Comparison of ENCODE assay signal across 1 cellular context in the genomic region with DNA sequence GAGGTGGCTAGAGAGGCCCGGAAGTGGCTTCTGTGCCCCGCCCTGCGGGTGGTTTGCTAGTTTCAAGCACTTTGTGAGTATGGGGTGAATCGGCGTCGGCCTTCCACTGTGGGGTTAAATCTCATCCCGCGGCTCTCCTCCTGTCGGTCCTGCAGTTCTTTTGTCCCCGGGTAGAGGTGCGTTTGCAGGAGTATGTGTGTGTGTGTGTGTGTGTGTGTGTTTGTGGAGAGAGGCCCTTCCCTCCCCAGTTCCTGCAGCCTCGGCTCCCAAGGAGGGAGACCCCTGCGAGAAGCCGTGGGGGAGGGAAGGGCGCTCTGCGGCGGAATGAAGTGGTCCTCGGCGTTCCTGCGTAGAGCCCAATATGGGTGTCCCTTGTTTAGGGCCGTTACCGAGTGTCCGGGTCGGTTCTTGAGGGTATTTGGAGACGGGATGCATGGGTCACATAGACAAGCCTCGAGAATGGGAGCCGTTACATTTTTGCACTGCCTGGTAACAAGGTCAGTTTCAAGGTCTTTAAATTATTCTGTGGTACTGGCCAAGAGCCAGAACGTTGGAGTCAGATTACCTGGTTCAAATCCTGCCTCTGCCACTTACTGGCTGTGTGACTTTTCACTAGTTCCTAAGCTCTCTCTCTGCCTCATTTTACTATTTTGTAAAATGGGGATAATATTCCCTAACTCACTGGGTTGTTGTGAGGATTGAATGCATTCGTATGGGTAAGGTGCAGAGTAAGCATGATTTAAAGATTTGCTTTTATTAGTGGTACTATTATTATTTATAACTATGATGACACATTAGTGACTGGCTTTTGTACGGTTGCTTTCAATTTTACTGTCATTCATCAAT.
A peak's percentile ranks its signal among the peaks of the same experiment; 100 is the strongest.
TF ChIP-seq lines count a peak whose summit lies in the region.

A gene (plus strand): TSS at position 56 of the 846 bp plus-strand sequence. CDS start 9,640 bp downstream, outside the sequence.

TF ChIP-seq in HEK293, 187 proteins besides CTCF, POLR2A, EP300 and RAD21 (continued from another document and continues in another):
- TF ChIP-seq, protein P1, sequence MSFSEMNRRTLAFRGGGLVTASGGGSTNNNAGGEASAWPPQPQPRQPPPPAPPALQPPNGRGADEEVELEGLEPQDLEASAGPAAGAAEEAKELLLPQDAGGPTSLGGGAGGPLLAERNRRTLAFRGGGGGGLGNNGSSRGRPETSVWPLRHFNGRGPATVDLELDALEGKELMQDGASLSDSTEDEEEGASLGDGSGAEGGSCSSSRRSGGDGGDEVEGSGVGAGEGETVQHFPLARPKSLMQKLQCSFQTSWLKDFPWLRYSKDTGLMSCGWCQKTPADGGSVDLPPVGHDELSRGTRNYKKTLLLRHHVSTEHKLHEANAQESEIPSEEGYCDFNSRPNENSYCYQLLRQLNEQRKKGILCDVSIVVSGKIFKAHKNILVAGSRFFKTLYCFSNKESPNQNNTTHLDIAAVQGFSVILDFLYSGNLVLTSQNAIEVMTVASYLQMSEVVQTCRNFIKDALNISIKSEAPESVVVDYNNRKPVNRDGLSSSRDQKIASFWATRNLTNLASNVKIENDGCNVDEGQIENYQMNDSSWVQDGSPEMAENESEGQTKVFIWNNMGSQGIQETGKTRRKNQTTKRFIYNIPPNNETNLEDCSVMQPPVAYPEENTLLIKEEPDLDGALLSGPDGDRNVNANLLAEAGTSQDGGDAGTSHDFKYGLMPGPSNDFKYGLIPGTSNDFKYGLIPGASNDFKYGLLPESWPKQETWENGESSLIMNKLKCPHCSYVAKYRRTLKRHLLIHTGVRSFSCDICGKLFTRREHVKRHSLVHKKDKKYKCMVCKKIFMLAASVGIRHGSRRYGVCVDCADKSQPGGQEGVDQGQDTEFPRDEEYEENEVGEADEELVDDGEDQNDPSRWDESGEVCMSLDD (tag by site-specific recombination; IDR thresholded peaks at IDR 0.05): peak; percentile 94
- TF ChIP-seq, protein P2, sequence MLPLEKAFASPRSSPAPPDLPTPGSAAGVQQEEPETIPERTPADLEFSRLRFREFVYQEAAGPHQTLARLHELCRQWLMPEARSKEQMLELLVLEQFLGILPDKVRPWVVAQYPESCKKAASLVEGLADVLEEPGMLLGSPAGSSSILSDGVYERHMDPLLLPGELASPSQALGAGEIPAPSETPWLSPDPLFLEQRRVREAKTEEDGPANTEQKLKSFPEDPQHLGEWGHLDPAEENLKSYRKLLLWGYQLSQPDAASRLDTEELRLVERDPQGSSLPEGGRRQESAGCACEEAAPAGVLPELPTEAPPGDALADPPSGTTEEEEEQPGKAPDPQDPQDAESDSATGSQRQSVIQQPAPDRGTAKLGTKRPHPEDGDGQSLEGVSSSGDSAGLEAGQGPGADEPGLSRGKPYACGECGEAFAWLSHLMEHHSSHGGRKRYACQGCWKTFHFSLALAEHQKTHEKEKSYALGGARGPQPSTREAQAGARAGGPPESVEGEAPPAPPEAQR (tag by site-specific recombination; IDR thresholded peaks at IDR 0.05): no peak
- TF ChIP-seq, protein P3, sequence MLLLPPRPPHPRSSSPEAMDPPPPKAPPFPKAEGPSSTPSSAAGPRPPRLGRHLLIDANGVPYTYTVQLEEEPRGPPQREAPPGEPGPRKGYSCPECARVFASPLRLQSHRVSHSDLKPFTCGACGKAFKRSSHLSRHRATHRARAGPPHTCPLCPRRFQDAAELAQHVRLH (tag by site-specific recombination; IDR thresholded peaks at IDR 0.05): peak; percentile 66; the same call in 1 of the 2 replicates
- TF ChIP-seq, protein P4, sequence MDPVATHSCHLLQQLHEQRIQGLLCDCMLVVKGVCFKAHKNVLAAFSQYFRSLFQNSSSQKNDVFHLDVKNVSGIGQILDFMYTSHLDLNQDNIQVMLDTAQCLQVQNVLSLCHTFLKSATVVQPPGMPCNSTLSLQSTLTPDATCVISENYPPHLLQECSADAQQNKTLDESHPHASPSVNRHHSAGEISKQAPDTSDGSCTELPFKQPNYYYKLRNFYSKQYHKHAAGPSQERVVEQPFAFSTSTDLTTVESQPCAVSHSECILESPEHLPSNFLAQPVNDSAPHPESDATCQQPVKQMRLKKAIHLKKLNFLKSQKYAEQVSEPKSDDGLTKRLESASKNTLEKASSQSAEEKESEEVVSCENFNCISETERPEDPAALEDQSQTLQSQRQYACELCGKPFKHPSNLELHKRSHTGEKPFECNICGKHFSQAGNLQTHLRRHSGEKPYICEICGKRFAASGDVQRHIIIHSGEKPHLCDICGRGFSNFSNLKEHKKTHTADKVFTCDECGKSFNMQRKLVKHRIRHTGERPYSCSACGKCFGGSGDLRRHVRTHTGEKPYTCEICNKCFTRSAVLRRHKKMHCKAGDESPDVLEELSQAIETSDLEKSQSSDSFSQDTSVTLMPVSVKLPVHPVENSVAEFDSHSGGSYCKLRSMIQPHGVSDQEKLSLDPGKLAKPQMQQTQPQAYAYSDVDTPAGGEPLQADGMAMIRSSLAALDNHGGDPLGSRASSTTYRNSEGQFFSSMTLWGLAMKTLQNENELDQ (tag by site-specific recombination; IDR thresholded peaks at IDR 0.05; ENCODE audit: low read depth): no peak
- TF ChIP-seq ZSCAN23 (tag by site-specific recombination; IDR thresholded peaks at IDR 0.05): no peak
- peak; percentile 97 for TF ChIP-seq ZNF335 (tag by site-specific recombination; conservative IDR thresholded peaks at IDR 0.05)
- TF ChIP-seq, protein P5, sequence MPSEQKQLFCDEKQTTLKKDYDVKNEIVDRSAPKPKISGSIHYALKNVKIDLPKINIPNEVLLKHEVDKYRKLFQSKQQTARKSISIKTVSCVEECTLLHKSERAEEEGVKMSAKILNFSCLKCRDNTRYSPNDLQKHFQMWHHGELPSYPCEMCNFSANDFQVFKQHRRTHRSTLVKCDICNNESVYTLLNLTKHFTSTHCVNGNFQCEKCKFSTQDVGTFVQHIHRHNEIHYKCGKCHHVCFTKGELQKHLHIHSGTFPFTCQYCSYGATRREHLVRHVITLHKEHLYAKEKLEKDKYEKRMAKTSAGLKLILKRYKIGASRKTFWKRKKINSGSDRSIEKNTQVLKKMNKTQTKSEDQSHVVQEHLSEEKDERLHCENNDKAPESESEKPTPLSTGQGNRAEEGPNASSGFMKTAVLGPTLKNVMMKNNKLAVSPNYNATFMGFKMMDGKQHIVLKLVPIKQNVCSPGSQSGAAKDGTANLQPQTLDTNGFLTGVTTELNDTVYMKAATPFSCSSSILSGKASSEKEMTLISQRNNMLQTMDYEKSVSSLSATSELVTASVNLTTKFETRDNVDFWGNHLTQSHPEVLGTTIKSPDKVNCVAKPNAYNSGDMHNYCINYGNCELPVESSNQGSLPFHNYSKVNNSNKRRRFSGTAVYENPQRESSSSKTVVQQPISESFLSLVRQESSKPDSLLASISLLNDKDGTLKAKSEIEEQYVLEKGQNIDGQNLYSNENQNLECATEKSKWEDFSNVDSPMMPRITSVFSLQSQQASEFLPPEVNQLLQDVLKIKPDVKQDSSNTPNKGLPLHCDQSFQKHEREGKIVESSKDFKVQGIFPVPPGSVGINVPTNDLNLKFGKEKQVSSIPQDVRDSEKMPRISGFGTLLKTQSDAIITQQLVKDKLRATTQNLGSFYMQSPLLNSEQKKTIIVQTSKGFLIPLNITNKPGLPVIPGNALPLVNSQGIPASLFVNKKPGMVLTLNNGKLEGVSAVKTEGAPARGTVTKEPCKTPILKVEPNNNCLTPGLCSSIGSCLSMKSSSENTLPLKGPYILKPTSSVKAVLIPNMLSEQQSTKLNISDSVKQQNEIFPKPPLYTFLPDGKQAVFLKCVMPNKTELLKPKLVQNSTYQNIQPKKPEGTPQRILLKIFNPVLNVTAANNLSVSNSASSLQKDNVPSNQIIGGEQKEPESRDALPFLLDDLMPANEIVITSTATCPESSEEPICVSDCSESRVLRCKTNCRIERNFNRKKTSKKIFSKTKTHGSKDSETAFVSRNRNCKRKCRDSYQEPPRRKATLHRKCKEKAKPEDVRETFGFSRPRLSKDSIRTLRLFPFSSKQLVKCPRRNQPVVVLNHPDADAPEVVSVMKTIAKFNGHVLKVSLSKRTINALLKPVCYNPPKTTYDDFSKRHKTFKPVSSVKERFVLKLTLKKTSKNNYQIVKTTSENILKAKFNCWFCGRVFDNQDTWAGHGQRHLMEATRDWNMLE (tag by site-specific recombination; conservative IDR thresholded peaks at IDR 0.05; ENCODE audit: low read depth): peak; percentile 73
- peak; percentile 73 for TF ChIP-seq WT1 (tag by site-specific recombination; IDR thresholded peaks at IDR 0.05)
- TF ChIP-seq HOXD13 (CRISPR knock-in tag; IDR thresholded peaks at IDR 0.05; ENCODE audit: borderline replicate concordance): no peak
- TF ChIP-seq, protein P6, sequence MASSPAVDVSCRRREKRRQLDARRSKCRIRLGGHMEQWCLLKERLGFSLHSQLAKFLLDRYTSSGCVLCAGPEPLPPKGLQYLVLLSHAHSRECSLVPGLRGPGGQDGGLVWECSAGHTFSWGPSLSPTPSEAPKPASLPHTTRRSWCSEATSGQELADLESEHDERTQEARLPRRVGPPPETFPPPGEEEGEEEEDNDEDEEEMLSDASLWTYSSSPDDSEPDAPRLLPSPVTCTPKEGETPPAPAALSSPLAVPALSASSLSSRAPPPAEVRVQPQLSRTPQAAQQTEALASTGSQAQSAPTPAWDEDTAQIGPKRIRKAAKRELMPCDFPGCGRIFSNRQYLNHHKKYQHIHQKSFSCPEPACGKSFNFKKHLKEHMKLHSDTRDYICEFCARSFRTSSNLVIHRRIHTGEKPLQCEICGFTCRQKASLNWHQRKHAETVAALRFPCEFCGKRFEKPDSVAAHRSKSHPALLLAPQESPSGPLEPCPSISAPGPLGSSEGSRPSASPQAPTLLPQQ (tag by site-specific recombination; IDR thresholded peaks at IDR 0.05): peak; percentile 71
- no peak for TF ChIP-seq ZNF664 (tag by site-specific recombination; IDR thresholded peaks at IDR 0.05)
- TF ChIP-seq ZNF274 (IDR thresholded peaks at IDR 0.05; ENCODE audit: low read length): no peak
- TF ChIP-seq ZNF274 (tag by site-specific recombination; IDR thresholded peaks at IDR 0.05; ENCODE audit: borderline replicate concordance): no peak
- no peak for TF ChIP-seq ZNF174 (tag by site-specific recombination; IDR thresholded peaks at IDR 0.05)
- TF ChIP-seq, protein P7, sequence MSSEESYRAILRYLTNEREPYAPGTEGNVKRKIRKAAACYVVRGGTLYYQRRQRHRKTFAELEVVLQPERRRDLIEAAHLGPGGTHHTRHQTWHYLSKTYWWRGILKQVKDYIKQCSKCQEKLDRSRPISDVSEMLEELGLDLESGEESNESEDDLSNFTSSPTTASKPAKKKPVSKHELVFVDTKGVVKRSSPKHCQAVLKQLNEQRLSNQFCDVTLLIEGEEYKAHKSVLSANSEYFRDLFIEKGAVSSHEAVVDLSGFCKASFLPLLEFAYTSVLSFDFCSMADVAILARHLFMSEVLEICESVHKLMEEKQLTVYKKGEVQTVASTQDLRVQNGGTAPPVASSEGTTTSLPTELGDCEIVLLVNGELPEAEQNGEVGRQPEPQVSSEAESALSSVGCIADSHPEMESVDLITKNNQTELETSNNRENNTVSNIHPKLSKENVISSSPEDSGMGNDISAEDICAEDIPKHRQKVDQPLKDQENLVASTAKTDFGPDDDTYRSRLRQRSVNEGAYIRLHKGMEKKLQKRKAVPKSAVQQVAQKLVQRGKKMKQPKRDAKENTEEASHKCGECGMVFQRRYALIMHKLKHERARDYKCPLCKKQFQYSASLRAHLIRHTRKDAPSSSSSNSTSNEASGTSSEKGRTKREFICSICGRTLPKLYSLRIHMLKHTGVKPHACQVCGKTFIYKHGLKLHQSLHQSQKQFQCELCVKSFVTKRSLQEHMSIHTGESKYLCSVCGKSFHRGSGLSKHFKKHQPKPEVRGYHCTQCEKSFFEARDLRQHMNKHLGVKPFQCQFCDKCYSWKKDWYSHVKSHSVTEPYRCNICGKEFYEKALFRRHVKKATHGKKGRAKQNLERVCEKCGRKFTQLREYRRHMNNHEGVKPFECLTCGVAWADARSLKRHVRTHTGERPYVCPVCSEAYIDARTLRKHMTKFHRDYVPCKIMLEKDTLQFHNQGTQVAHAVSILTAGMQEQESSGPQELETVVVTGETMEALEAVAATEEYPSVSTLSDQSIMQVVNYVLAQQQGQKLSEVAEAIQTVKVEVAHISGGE (tag by site-specific recombination; conservative IDR thresholded peaks at IDR 0.05; ENCODE audit: low read depth): peak; percentile 96
- TF ChIP-seq FEZF1 (tag by site-specific recombination; IDR thresholded peaks at IDR 0.05): peak; percentile 41; the same call in 1 of the 2 replicates
- peak; percentile 76; the same call in 1 of the 2 replicates for TF ChIP-seq OVOL3 (tag by site-specific recombination; IDR thresholded peaks at IDR 0.05)
- TF ChIP-seq ZFP41 (tag by site-specific recombination; IDR thresholded peaks at IDR 0.05; ENCODE audit: borderline replicate concordance): no peak
- TF ChIP-seq ZBTB7A (tag by site-specific recombination; IDR thresholded peaks at IDR 0.05; ENCODE audit: low read depth): peak; percentile 66; the same call in 1 of the 2 replicates
- peak; percentile 11; the same call in 1 of the 2 replicates for TF ChIP-seq ZNF146 (tag by site-specific recombination; IDR thresholded peaks at IDR 0.05)
- TF ChIP-seq ZNF473 (tag by site-specific recombination; IDR thresholded peaks at IDR 0.05): no peak
- TF ChIP-seq, protein P8, sequence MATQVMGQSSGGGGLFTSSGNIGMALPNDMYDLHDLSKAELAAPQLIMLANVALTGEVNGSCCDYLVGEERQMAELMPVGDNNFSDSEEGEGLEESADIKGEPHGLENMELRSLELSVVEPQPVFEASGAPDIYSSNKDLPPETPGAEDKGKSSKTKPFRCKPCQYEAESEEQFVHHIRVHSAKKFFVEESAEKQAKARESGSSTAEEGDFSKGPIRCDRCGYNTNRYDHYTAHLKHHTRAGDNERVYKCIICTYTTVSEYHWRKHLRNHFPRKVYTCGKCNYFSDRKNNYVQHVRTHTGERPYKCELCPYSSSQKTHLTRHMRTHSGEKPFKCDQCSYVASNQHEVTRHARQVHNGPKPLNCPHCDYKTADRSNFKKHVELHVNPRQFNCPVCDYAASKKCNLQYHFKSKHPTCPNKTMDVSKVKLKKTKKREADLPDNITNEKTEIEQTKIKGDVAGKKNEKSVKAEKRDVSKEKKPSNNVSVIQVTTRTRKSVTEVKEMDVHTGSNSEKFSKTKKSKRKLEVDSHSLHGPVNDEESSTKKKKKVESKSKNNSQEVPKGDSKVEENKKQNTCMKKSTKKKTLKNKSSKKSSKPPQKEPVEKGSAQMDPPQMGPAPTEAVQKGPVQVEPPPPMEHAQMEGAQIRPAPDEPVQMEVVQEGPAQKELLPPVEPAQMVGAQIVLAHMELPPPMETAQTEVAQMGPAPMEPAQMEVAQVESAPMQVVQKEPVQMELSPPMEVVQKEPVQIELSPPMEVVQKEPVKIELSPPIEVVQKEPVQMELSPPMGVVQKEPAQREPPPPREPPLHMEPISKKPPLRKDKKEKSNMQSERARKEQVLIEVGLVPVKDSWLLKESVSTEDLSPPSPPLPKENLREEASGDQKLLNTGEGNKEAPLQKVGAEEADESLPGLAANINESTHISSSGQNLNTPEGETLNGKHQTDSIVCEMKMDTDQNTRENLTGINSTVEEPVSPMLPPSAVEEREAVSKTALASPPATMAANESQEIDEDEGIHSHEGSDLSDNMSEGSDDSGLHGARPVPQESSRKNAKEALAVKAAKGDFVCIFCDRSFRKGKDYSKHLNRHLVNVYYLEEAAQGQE (tag by site-specific recombination; IDR thresholded peaks at IDR 0.05): peak; percentile 58; the same call in 1 of the 2 replicates
- TF ChIP-seq ZNF132 (tag by site-specific recombination; IDR thresholded peaks at IDR 0.05; ENCODE audit: borderline replicate concordance): no peak
- peak; percentile 79 for TF ChIP-seq SP3 (tag by site-specific recombination; IDR thresholded peaks at IDR 0.05)
